In the genomic region with DNA sequence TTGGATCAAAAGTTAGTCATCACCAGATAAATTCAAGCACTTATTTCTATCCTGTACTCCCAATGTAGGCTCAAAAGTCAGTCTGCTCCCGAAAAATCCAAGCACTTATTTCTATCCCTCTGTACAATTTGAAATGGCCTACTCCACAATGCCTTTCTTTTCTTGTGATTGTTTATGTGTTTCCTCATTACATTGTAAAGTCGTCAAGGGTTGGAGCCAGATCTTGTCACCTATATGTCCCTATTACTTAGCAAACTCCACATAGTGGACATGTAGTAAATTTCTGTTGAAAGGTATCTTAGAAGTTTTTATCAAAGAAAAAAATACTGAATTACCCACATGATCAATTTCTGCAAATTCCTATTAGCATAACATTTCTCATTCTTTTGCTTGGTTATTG, we compare ENCODE assay signal across 30 cellular contexts.
"Had no signal": no experiment of that assay in that cellular context is flagged by ENCODE, and none has a peak within 500 bp of the region (broad histone marks: within the 10 kb centered on the region; RNA-seq: fewer than 3 reads in every experiment).

No MANE protein-coding gene starts in this region.

- H3K27me3 Mint-ChIP-seq: activated B cell treated with CpG ODN at 0.5 μM for 24 hours; activated CD8-positive, alpha-beta T cell treated with anti-CD3 and anti-CD28 coated beads for 36 hours; activated naive CD8-positive, alpha-beta T cell; dendritic cell treated with granulocyte-macrophage colony-stimulating factor and Interleukin-4, amounts not matched to agents 40 ng/mL and 50 ng/mL, for 4 days; T-helper 17 cell had no signal

- H3K4me3 Mint-ChIP-seq: activated B cell treated with CpG ODN at 0.5 μM for 24 hours; activated CD8-positive, alpha-beta T cell treated with anti-CD3 and anti-CD28 coated beads for 36 hours; activated naive CD8-positive, alpha-beta T cell; dendritic cell treated with granulocyte-macrophage colony-stimulating factor and Interleukin-4, amounts not matched to agents 40 ng/mL and 50 ng/mL, for 4 days; endodermal cell; T-helper 17 cell; T-helper 2 cell treated with Interferon-gamma antibody and Interleukin-4, amounts not matched to agents 5 μg/mL and 100 μg/mL, for 36 hours had no signal

- H3K4me1 Mint-ChIP-seq: activated B cell treated with CpG ODN at 0.5 μM for 24 hours had no signal

- H3K27ac ChIP-seq: brain microvascular endothelial cell, dorsolateral prefrontal cortex, WERI-Rb-1 had no signal

- DNase-seq: activated B cell treated with CpG ODN at 0.5 μM for 24 hours; activated CD4-positive, alpha-beta T cell treated with anti-CD3 and anti-CD28 coated beads for 48 hours; activated CD4-positive, alpha-beta T cell treated with anti-CD3 and anti-CD28 coated beads, Interleukin-2, amount 50 U/mL, for 1 hour; activated CD4-positive, alpha-beta T cell treated with anti-CD3 and anti-CD28 coated beads, Interleukin-2, amount 50 U/mL, for 48 hours; activated CD8-positive, alpha-beta memory T cell treated with anti-CD3 and anti-CD28 coated beads for 24 hours; activated CD8-positive, alpha-beta T cell treated with anti-CD3 and anti-CD28 coated beads for 36 hours; activated gamma-delta T cell; activated naive CD4-positive, alpha-beta T cell; activated naive CD4-positive, alpha-beta T cell treated with anti-CD3 and anti-CD28 coated beads, Interleukin-2, amount 50 U/mL, for 16 hours; activated T-cell treated with anti-CD3 and anti-CD28 coated beads, Interleukin-2, amount 50 U/mL, for 1 hour; activated T-cell treated with anti-CD3 and anti-CD28 coated beads, Interleukin-2, amount 50 U/mL, for 48 hours; amniotic stem cell; anterior cingulate cortex; brain microvascular endothelial cell; caudate nucleus; dorsolateral prefrontal cortex; effector memory CD4-positive, alpha-beta T cell; endodermal cell; foreskin fibroblast; head of caudate nucleus; SW 1271; T-helper 1 cell; T-helper 17 cell; T1000; WERI-Rb-1 had no signal

- H3K4me3 ChIP-seq: dorsolateral prefrontal cortex had no signal

- ATAC-seq: activated CD4-positive, CD25-positive, alpha-beta regulatory T cell treated with anti-CD3 and anti-CD28 coated beads, Interleukin-2, amount 50 U/mL, for 24 hours; activated CD8-positive, alpha-beta T cell treated with anti-CD3 and anti-CD28 coated beads for 36 hours; esophagus mucosa; T-helper 17 cell had no signal

- H3K27ac Mint-ChIP-seq: activated B cell treated with CpG ODN at 0.5 μM for 24 hours; activated CD8-positive, alpha-beta T cell treated with anti-CD3 and anti-CD28 coated beads for 36 hours; activated naive CD8-positive, alpha-beta T cell; dendritic cell treated with granulocyte-macrophage colony-stimulating factor and Interleukin-4, amounts not matched to agents 40 ng/mL and 50 ng/mL, for 4 days; endodermal cell; T-helper 17 cell; T-helper 2 cell treated with Interferon-gamma antibody and Interleukin-4, amounts not matched to agents 5 μg/mL and 100 μg/mL, for 36 hours had no signal

- H3K27me3 ChIP-seq: brain microvascular endothelial cell, dorsolateral prefrontal cortex had no signal

- H3K9me3 Mint-ChIP-seq: activated B cell treated with CpG ODN at 0.5 μM for 24 hours; activated CD8-positive, alpha-beta T cell treated with anti-CD3 and anti-CD28 coated beads for 36 hours; dendritic cell treated with granulocyte-macrophage colony-stimulating factor and Interleukin-4, amounts not matched to agents 40 ng/mL and 50 ng/mL, for 4 days; endodermal cell; T-helper 2 cell treated with Interferon-gamma antibody and Interleukin-4, amounts not matched to agents 5 μg/mL and 100 μg/mL, for 36 hours had no signal
